Comparison of ENCODE assay signal across 26 cellular contexts in genomic region chr3:117447419-117447818, GRCh38.
"Had no signal": no experiment of that assay in that cellular context is flagged by ENCODE, and none has a peak within 500 bp of the region (broad histone marks: within the 10 kb centered on the region; RNA-seq: fewer than 3 reads in every experiment).

No MANE protein-coding gene starts in this region.

- DNase-seq: activated effector memory CD4-positive, alpha-beta T cell treated with anti-CD3 and anti-CD28 coated beads, Interleukin-2, amount 50 U/mL, for 16 hours; activated effector memory CD4-positive, alpha-beta T cell treated with Interleukin-2 at 50 U/mL for 16 hours; activated gamma-delta T cell; activated gamma-delta T cell treated with Interleukin-2 at 50 U/mL for 16 hours; activated naive CD4-positive, alpha-beta T cell; activated naive CD4-positive, alpha-beta T cell treated with anti-CD3 and anti-CD28 coated beads for 36 hours; activated naive CD4-positive, alpha-beta T cell treated with anti-CD3 and anti-CD28 coated beads, Interleukin-2, amount 10 ng/mL, durations not matched to agents 7 days and 5 days; activated naive CD4-positive, alpha-beta T cell treated with anti-CD3 and anti-CD28 coated beads, Interleukin-2, amount 50 U/mL, for 16 hours; activated naive CD4-positive, alpha-beta T cell treated with Interleukin-2 at 50 U/mL for 16 hours; activated naive CD8-positive, alpha-beta T cell treated with anti-CD3 and anti-CD28 coated beads for 36 hours; activated naive CD8-positive, alpha-beta T cell treated with anti-CD3 and anti-CD28 coated beads, Interleukin-2, amount 10 ng/mL, durations not matched to agents 7 days and 5 days; activated naive CD8-positive, alpha-beta T cell treated with anti-CD3 and anti-CD28 coated beads, Interleukin-2, amount 50 U/mL, for 24 hours; activated T-cell treated with anti-CD3 and anti-CD28 coated beads, Interleukin-2, amount 50 U/mL, for 24 hours; activated T-cell treated with anti-CD3 and anti-CD28 coated beads, Interleukin-2, amount 50 U/mL, for 4 hours; activated T-cell treated with anti-CD3 and anti-CD28 coated beads, Interleukin-2, amount 50 U/mL, for 48 hours; activated T-cell treated with anti-CD3 and anti-CD28 coated beads, Interleukin-2, amount 50 U/mL, for 72 hours; adrenal gland; amniotic stem cell; amygdala; anterior cingulate cortex; aorta; body of pancreas; brain microvascular endothelial cell; caudate nucleus; central memory CD4-positive, alpha-beta T cell; cerebellar nuclear complex had no signal
